Comparison of ENCODE assay signal across 13 cellular contexts in the genomic region with DNA sequence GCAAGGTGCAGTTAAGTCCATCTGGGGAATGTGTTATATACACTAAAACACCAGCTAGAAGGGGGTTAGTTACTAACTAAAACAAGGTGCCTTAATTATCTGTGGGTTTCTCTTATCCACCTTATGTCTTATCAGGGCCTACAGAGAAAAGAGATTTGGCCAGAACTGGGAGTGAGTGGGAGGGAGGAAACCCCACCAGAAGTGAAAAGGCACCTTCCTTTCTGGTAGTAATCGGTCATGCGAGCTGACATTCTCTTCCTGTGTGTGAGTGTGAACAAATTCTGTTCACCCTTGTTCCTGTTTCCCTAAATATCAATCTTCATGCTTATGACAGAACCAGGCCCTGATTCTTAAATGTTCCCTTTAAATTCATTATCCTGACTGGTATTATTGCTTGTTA.
DNase-seq lines count a peak whose midpoint lies in the region; ATAC-seq and TF ChIP-seq lines count a peak whose summit lies in the region.
"Had no signal": no experiment of that assay in that cellular context is flagged by ENCODE, and none has a peak within 500 bp of the region (broad histone marks: within the 10 kb centered on the region; RNA-seq: fewer than 3 reads in every experiment).

No MANE protein-coding gene starts in this region.

- no peak overlapping the region for H3K4me3 ChIP-seq in GM06990 (replicated peaks; ENCODE audit: low read depth, low read length)
- H3K4me3 ChIP-seq: gastrocnemius medialis, SK-N-MC had no signal

- ATAC-seq in GM19372 (IDR thresholded peaks at IDR 0.05; ENCODE audit: low read depth, unreplicated experiment) (peak; percentile 69), HG02885 (IDR thresholded peaks at IDR 0.05; ENCODE audit: poor library complexity, unreplicated experiment) (peak; percentile 86)
- ATAC-seq: gastrocnemius medialis had no signal

- H3K36me3 ChIP-seq in GM06990 (ENCODE audit: control insufficient read depth, insufficient read depth, low read length): no peaks in the 10 kb centered on the region
- H3K36me3 ChIP-seq: gastrocnemius medialis had no signal

- DNase-seq in GM06990 (ENCODE audit: extremely low read depth, insufficient read length) (peak; percentile 36), NOMO-1 treated with dmso at 0.1 percent for 144 hours (lab: John Stamatoyannopoulos, UW; ENCODE audit: unreplicated experiment) (peak; percentile 6), NCI-H1105 (lab: John Stamatoyannopoulos, UW) (no peak), DMS53 (lab: John Stamatoyannopoulos, UW) (no peak), NK-92 (lab: John Stamatoyannopoulos, UW; ENCODE audit: unreplicated experiment) (no peak)
- no peak for DNase-seq in activated CD4-positive, alpha-beta T cell treated with anti-CD3 and anti-CD28 coated beads for 1 hour
- DNase-seq: activated T-cell treated with anti-CD3 and anti-CD28 coated beads, Interleukin-2, amount 50 U/mL, for 4 hours; C1 segment of cervical spinal cord; gastrocnemius medialis; mesendoderm had no signal

- H3K27me3 ChIP-seq in GM06990 (replicated peaks; ENCODE audit: control insufficient read depth, insufficient read depth, low read length): no peaks in the 10 kb centered on the region
- H3K27me3 ChIP-seq: gastrocnemius medialis had no signal

- TF ChIP-seq CTCF in GM06990 (IDR thresholded peaks at IDR 0.05; ENCODE audit: insufficient read depth, low read length, poor library complexity, severe bottlenecking): no peak

Comparison
In these comparisons a context has a peak if more than half of its experiments do, and no peak if none do; other contexts are left out.
1. DNase-seq: peak in GM06990 (single experiment) and NOMO-1 treated with dmso at 0.1 percent for 144 hours (single experiment); none in NCI-H1105 (single experiment), DMS53 (single experiment), activated CD4-positive, alpha-beta T cell treated with anti-CD3 and anti-CD28 coated beads for 1 hour (single experiment) and NK-92 (single experiment).